1 cellular context compared by ENCODE assay signal in genomic region chrX:119756926-119757635, GRCh38.
A peak's percentile ranks its signal among the peaks of the same experiment; 100 is the strongest.
TF ChIP-seq lines count a peak whose summit lies in the region.

No MANE protein-coding gene starts in this region.

TF ChIP-seq in HepG2, 621 proteins besides CTCF, POLR2A, EP300 and RAD21:
- TF ChIP-seq, protein P1, sequence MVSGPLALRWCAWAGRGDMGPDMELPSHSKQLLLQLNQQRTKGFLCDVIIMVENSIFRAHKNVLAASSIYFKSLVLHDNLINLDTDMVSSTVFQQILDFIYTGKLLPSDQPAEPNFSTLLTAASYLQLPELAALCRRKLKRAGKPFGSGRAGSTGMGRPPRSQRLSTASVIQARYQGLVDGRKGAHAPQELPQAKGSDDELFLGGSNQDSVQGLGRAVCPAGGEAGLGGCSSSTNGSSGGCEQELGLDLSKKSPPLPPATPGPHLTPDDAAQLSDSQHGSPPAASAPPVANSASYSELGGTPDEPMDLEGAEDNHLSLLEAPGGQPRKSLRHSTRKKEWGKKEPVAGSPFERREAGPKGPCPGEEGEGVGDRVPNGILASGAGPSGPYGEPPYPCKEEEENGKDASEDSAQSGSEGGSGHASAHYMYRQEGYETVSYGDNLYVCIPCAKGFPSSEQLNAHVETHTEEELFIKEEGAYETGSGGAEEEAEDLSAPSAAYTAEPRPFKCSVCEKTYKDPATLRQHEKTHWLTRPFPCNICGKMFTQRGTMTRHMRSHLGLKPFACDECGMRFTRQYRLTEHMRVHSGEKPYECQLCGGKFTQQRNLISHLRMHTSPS (CRISPR knock-in tag; IDR thresholded peaks at IDR 0.05; ENCODE audit: low read depth) = 0 out of 2 replicates have a peak, but pooled peaks have one; percentile 19
- TF ChIP-seq ZNF768 (CRISPR knock-in tag; IDR thresholded peaks at IDR 0.05) = peak; percentile 82; the same call in 1 of the 2 replicates
- TF ChIP-seq, protein P2, sequence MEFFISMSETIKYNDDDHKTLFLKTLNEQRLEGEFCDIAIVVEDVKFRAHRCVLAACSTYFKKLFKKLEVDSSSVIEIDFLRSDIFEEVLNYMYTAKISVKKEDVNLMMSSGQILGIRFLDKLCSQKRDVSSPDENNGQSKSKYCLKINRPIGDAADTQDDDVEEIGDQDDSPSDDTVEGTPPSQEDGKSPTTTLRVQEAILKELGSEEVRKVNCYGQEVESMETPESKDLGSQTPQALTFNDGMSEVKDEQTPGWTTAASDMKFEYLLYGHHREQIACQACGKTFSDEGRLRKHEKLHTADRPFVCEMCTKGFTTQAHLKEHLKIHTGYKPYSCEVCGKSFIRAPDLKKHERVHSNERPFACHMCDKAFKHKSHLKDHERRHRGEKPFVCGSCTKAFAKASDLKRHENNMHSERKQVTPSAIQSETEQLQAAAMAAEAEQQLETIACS (CRISPR knock-in tag; IDR thresholded peaks at IDR 0.05) = no peak
- no peak for TF ChIP-seq ZBTB3 (CRISPR knock-in tag; IDR thresholded peaks at IDR 0.05; ENCODE audit: borderline replicate concordance, low read depth)
- peak; percentile 23; the same call in 1 of the 2 replicates for TF ChIP-seq ETV5 (CRISPR knock-in tag; IDR thresholded peaks at IDR 0.05; ENCODE audit: borderline replicate concordance)
- TF ChIP-seq KLF15 (CRISPR knock-in tag; IDR thresholded peaks at IDR 0.05; ENCODE audit: borderline replicate concordance) = no peak
- TF ChIP-seq ZNF652 (CRISPR knock-in tag; IDR thresholded peaks at IDR 0.05; ENCODE audit: borderline replicate concordance, low read depth) = peak; percentile 53
- TF ChIP-seq ZNF121 (CRISPR knock-in tag; IDR thresholded peaks at IDR 0.05) = peak; percentile 81
- TF ChIP-seq CENPT (CRISPR knock-in tag; IDR thresholded peaks at IDR 0.05; ENCODE audit: low read depth) = no peak
- 0 out of 2 replicates have a peak, but pooled peaks have one; percentile 43 for TF ChIP-seq ELF3 (CRISPR knock-in tag; IDR thresholded peaks at IDR 0.05)
- no peak for TF ChIP-seq ZNF547 (CRISPR knock-in tag; IDR thresholded peaks at IDR 0.05)
- TF ChIP-seq ELF4 (CRISPR knock-in tag; IDR thresholded peaks at IDR 0.05; ENCODE audit: borderline replicate concordance) = no peak
- TF ChIP-seq NFAT5 (CRISPR knock-in tag; IDR thresholded peaks at IDR 0.05) = no peak
- no peak for TF ChIP-seq NCOA2 (CRISPR knock-in tag; IDR thresholded peaks at IDR 0.05)
- no peak for TF ChIP-seq ZNF362 (CRISPR knock-in tag; IDR thresholded peaks at IDR 0.05; ENCODE audit: borderline replicate concordance)
- TF ChIP-seq HNRNPK (IDR thresholded peaks at IDR 0.05; ENCODE audit: low read depth, low read length, poor library complexity, severe bottlenecking) = no peak
- no peak for TF ChIP-seq HES4 (CRISPR knock-in tag; IDR thresholded peaks at IDR 0.05; ENCODE audit: borderline replicate concordance)
- TF ChIP-seq, protein P3, sequence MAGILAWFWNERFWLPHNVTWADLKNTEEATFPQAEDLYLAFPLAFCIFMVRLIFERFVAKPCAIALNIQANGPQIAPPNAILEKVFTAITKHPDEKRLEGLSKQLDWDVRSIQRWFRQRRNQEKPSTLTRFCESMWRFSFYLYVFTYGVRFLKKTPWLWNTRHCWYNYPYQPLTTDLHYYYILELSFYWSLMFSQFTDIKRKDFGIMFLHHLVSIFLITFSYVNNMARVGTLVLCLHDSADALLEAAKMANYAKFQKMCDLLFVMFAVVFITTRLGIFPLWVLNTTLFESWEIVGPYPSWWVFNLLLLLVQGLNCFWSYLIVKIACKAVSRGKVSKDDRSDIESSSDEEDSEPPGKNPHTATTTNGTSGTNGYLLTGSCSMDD (CRISPR knock-in tag; IDR thresholded peaks at IDR 0.05) = no peak
- TF ChIP-seq NFYB (CRISPR knock-in tag; IDR thresholded peaks at IDR 0.05) = no peak
- no peak for TF ChIP-seq GMEB1 (CRISPR knock-in tag; IDR thresholded peaks at IDR 0.05; ENCODE audit: borderline replicate concordance)
- 0 out of 2 replicates have a peak, but pooled peaks have one; percentile 10 for TF ChIP-seq SAP130 (CRISPR knock-in tag; IDR thresholded peaks at IDR 0.05; ENCODE audit: low read depth)
- TF ChIP-seq PAXIP1 (CRISPR knock-in tag; conservative IDR thresholded peaks at IDR 0.05) = 0 out of 2 replicates have a peak, but pooled peaks have one; percentile 4
- TF ChIP-seq ZMYM3 (CRISPR knock-in tag; IDR thresholded peaks at IDR 0.05) = 0 out of 2 replicates have a peak, but pooled peaks have one; percentile 51
- TF ChIP-seq HDAC1 (CRISPR knock-in tag; IDR thresholded peaks at IDR 0.05) = 0 out of 2 replicates have a peak, but pooled peaks have one; percentile 7
- TF ChIP-seq ZNF407 (CRISPR knock-in tag; IDR thresholded peaks at IDR 0.05; ENCODE audit: not compliant biosample characterization) = no peak
- no peak for TF ChIP-seq SOX13 (IDR thresholded peaks at IDR 0.05)
- TF ChIP-seq SOX13 (CRISPR knock-in tag; conservative IDR thresholded peaks at IDR 0.05 in 1 of 2, IDR thresholded peaks at IDR 0.05 in 1 of 2) = 0 out of 4 replicates have a peak, but pooled peaks of 1 of the 2 experiments have one; percentile 28
- peak; percentile 15; the same call in 1 of the 2 replicates for TF ChIP-seq SOX5 (CRISPR knock-in tag; IDR thresholded peaks at IDR 0.05; ENCODE audit: borderline replicate concordance)
